Comparison of ENCODE assay signal across 1 cellular context in genomic region chr19:55657004-55657747, GRCh38.
TF ChIP-seq lines count a peak whose summit lies in the region.

No MANE protein-coding gene starts in this region.

TF ChIP-seq in endothelial cell of umbilical vein, 7 proteins besides CTCF, POLR2A, EP300 and RAD21:
- TF ChIP-seq MYC (IDR thresholded peaks at IDR 0.05; ENCODE audit: low read depth, low read length) (no peak), EZH2 (IDR thresholded peaks at IDR 0.05; ENCODE audit: borderline replicate concordance, low read depth, low read length, severe bottlenecking) (no peak), FOS (IDR thresholded peaks at IDR 0.05; ENCODE audit: borderline replicate concordance, insufficient read depth, low read length) (no peak), GATA2 (IDR thresholded peaks at IDR 0.05; ENCODE audit: insufficient read depth, insufficient read length, low read depth, low read length) (no peak), MAX (IDR thresholded peaks at IDR 0.05; ENCODE audit: insufficient read depth, insufficient read length) (no peak), POLR2AphosphoS5 (IDR thresholded peaks at IDR 0.05; ENCODE audit: insufficient read depth, low read depth, low read length) (no peak), JUN (IDR thresholded peaks at IDR 0.05; ENCODE audit: borderline replicate concordance, insufficient read depth, insufficient read length, low read depth) (no peak)
